In genomic region chr10:37872955-37873354, GRCh38 we compare ENCODE assay signal across 8 cellular contexts.
"Had no signal": no experiment of that assay in that cellular context is flagged by ENCODE, and none has a peak within 500 bp of the region (broad histone marks: within the 10 kb centered on the region; RNA-seq: fewer than 3 reads in every experiment).

No MANE protein-coding gene starts in this region.

- DNase-seq: GDM1, GF-D8 had no signal

- H3K4me3 ChIP-seq: GM12878 had no signal

- FAIRE-seq: G401.6, GM12878, GM12891, GM12892, GM18507, GM19239 had no signal

- ATAC-seq: GM12878 had no signal
